1 cellular context compared by ENCODE assay signal in the genomic region with DNA sequence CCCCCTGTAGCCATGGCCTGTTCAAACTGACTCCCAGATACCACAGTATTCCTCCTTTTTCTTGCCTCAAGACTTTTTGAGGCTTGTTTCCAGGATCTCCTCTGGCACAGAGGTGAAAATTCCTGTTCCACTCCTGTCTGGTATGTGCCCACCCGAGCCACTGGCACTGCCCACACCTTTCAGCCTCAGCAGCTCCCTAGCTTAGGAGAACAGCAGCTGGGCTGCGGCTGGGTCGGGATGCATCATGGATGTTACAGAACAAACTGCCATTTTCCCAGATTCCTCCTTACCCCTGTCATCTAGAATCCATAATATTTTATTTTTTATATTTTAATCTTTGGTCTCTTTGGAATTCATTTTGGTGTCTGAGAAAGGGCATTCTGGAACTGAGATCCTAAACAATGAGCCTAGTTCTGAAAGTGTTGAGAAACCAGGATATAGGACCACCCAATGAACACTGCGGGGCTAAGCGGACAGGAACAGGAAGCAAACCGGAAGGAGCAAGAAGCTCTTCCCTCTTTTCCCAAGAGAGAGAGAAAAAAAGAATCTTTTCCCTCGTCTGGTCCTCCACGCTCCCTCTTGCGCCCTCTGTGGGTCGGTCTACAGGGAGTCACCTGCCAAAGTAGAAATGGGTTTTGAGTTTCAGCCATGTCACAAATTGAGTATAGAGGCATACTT.
A peak's percentile ranks its signal among the peaks of the same experiment; 100 is the strongest.
TF ChIP-seq lines count a peak whose summit lies in the region.

No MANE protein-coding gene starts in this region.

TF ChIP-seq in A549, 52 proteins besides CTCF, POLR2A, EP300 and RAD21 (continued from another document):
- TF ChIP-seq, protein P1, sequence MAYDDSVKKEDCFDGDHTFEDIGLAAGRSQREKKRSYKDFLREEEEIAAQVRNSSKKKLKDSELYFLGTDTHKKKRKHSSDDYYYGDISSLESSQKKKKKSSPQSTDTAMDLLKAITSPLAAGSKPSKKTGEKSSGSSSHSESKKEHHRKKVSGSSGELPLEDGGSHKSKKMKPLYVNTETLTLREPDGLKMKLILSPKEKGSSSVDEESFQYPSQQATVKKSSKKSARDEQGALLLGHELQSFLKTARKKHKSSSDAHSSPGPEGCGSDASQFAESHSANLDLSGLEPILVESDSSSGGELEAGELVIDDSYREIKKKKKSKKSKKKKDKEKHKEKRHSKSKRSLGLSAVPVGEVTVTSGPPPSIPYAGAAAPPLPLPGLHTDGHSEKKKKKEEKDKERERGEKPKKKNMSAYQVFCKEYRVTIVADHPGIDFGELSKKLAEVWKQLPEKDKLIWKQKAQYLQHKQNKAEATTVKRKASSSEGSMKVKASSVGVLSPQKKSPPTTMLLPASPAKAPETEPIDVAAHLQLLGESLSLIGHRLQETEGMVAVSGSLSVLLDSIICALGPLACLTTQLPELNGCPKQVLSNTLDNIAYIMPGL (CRISPR knock-in tag; IDR thresholded peaks at IDR 0.05; ENCODE audit: borderline replicate concordance), result no peak
- TF ChIP-seq RARB (CRISPR knock-in tag; IDR thresholded peaks at IDR 0.05) (no peak), EHF (CRISPR knock-in tag; IDR thresholded peaks at IDR 0.05) (no peak), ATOH8 (CRISPR knock-in tag; IDR thresholded peaks at IDR 0.05; ENCODE audit: low read depth) (no peak), SREBF2 (IDR thresholded peaks at IDR 0.05) (no peak), ZNF302 (CRISPR knock-in tag; IDR thresholded peaks at IDR 0.05) (no peak), TP53 (CRISPR knock-in tag; IDR thresholded peaks at IDR 0.05) (no peak), KDM5A (IDR thresholded peaks at IDR 0.05) (no peak), FOSB (CRISPR knock-in tag; IDR thresholded peaks at IDR 0.05) (no peak), ESRRA (IDR thresholded peaks at IDR 0.05; ENCODE audit: borderline replicate concordance, low read length) (no peak), HES2 (IDR thresholded peaks at IDR 0.05) (no peak), HDAC2 (IDR thresholded peaks at IDR 0.05) (no peak), ZFP36 (IDR thresholded peaks at IDR 0.05; ENCODE audit: borderline replicate concordance, partially characterized antibody) (no peak), HOXA7 (CRISPR knock-in tag; IDR thresholded peaks at IDR 0.05) (no peak)
- TF ChIP-seq, protein P2, sequence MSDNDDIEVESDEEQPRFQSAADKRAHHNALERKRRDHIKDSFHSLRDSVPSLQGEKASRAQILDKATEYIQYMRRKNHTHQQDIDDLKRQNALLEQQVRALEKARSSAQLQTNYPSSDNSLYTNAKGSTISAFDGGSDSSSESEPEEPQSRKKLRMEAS (IDR thresholded peaks at IDR 0.05), result peak; percentile 65
- TF ChIP-seq, protein P3, sequence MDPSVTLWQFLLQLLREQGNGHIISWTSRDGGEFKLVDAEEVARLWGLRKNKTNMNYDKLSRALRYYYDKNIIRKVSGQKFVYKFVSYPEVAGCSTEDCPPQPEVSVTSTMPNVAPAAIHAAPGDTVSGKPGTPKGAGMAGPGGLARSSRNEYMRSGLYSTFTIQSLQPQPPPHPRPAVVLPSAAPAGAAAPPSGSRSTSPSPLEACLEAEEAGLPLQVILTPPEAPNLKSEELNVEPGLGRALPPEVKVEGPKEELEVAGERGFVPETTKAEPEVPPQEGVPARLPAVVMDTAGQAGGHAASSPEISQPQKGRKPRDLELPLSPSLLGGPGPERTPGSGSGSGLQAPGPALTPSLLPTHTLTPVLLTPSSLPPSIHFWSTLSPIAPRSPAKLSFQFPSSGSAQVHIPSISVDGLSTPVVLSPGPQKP (IDR thresholded peaks at IDR 0.05; ENCODE audit: low read depth, low read length), result no peak
